In genomic region chr2:224938670-224939309, GRCh38 we compare ENCODE assay signal across 8 cellular contexts.
DNase-seq lines count a peak whose midpoint lies in the region; ATAC-seq and TF ChIP-seq lines count a peak whose summit lies in the region.

No MANE protein-coding gene starts in this region.

- intact Hi-C loops in activated CD8-positive, alpha-beta T cell treated with anti-CD3 and anti-CD28 coated beads for 36 hours (cut with micrococcal nuclease), result no loop called here

- CTCF ChIA-PET in activated CD8-positive, alpha-beta T cell treated with anti-CD3 and anti-CD28 coated beads for 36 hours (lab: Charles Lee), result interaction anchor here (0.8 to 4.2 kb wide), 8 partner anchors 8 to 70 kb away, joined by 3 to 27 read pairs (median 4); no protein-coding TSS in a partner anchor

- peaks cover 52% of the 10 kb centered on the region for H3K36me3 Mint-ChIP-seq in activated CD8-positive, alpha-beta T cell treated with anti-CD3 and anti-CD28 coated beads for 36 hours (ENCODE audit: low read depth)
- H3K36me3 Mint-ChIP-seq in naive B cell, result peaks cover 0 to 6% of the 10 kb centered on the region in 2 donors

- peaks cover 75% of the 10 kb centered on the region for H3K4me1 Mint-ChIP-seq in activated CD8-positive, alpha-beta T cell treated with anti-CD3 and anti-CD28 coated beads for 36 hours (ENCODE audit: low read depth)
- H3K4me1 Mint-ChIP-seq in naive B cell, result peaks cover 58 to 70% (median 67%) of the 10 kb centered on the region in 3 donors

- POLR2A ChIA-PET in activated CD8-positive, alpha-beta T cell treated with anti-CD3 and anti-CD28 coated beads for 36 hours (lab: Charles Lee), result interaction anchor here (0.9 to 13.3 kb wide), 6 partner anchors 8 to 102 kb away, joined by 4 to 154 read pairs (median 4); partner anchors contain the start of gene DOCK10

- peak overlapping the region; percentile 67 for H3K4me3 Mint-ChIP-seq in activated CD8-positive, alpha-beta T cell treated with anti-CD3 and anti-CD28 coated beads for 36 hours
- peak overlapping the region; percentile 44 to 83 (median 62) for H3K4me3 Mint-ChIP-seq in naive B cell

- no peaks in the 10 kb centered on the region for H3K27me3 Mint-ChIP-seq in activated CD8-positive, alpha-beta T cell treated with anti-CD3 and anti-CD28 coated beads for 36 hours
- no peaks in the 10 kb centered on the region for H3K27me3 Mint-ChIP-seq in naive B cell

- peak overlapping the region; percentile 87 for H3K27ac Mint-ChIP-seq in activated CD8-positive, alpha-beta T cell treated with anti-CD3 and anti-CD28 coated beads for 36 hours
- H3K27ac Mint-ChIP-seq in naive B cell, result peak overlapping the region; percentile 73 to 96 (median 88)

- TF ChIP-seq CTCF in activated CD8-positive, alpha-beta T cell treated with anti-CD3 and anti-CD28 coated beads for 36 hours (IDR thresholded peaks at IDR 0.05), result no peak

- peak; percentile 60 to 62 for ATAC-seq in activated CD4-positive, CD25-positive, alpha-beta regulatory T cell treated with anti-CD3 and anti-CD28 coated beads, Interleukin-2, amount 50 U/mL, for 24 hours
- ATAC-seq in HG03139 (IDR thresholded peaks at IDR 0.05; ENCODE audit: unreplicated experiment) (peak; percentile 39), naive B cell (ENCODE audit: low read depth in 2 of 2) (peak; percentile 22 to 61)
- ATAC-seq in activated CD8-positive, alpha-beta T cell treated with anti-CD3 and anti-CD28 coated beads for 36 hours, result peak; percentile 79

- no peaks in the 10 kb centered on the region for H3K9me3 Mint-ChIP-seq in activated CD8-positive, alpha-beta T cell treated with anti-CD3 and anti-CD28 coated beads for 36 hours
- H3K9me3 Mint-ChIP-seq in naive B cell, result peaks cover 0 to 2% (median 0%) of the 10 kb centered on the region in 7 donors

- DNase-seq in activated CD4-positive, CD25-positive, alpha-beta regulatory T cell (lab: John Stamatoyannopoulos, UW), result no peak
- peak; percentile 71 for DNase-seq in activated CD8-positive, alpha-beta T cell treated with anti-CD3 and anti-CD28 coated beads for 36 hours
- no peak for DNase-seq in naive B cell
- DNase-seq in cerebellum (ENCODE audit: low spot score), result no peak
- DNase-seq in anterior cingulate cortex (lab: John Stamatoyannopoulos, UW), result no peak
- no peak for DNase-seq in HuH-7 (ENCODE audit: low spot score)
